Comparison of ENCODE assay signal across 8 cellular contexts in the genomic region with DNA sequence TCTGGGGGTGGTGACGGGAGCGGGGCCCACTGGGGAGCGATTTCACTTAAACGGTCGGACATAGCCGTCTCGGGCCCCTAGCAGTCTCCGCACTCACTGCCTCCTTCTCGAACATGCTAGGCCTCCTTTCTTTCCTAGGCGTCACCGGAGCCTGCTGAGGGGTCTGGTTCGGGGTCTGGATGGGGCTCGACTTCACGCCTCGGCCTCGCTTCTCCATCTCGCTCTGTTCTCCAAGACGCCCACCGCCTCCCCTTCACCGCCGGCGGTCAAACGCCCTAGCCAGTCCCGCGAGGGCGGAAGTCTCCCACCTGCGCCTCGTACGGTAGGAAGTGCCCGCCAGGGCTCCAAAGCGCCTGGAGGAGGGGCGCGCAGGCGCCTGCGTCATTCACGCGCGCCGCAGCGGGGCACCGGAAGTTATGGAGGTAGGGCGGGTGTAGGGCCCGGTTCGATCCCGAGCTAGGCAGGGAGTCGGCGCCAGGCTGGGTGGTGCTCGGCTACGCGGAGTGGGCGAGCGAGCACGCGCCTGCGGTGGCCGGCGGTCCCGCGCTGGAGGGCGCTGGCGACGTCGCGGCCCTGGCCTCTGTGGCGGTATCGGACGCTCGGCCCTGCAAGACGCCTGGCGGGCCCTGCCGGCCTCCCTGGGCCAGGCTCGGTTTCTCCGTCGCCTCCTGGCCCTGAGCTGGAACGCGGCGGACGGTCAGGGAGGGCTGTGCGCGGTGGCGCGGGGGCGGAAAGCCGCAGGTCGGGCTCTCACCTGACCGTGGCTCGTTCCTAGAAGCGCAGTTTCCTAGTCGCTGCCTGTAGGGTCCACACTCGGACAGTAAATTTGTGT. TPM values are rescaled to one million over a fixed set of nuclear protein-coding genes. Genes with fewer than 3 reads are reported as not detected.
DNase-seq lines count a peak whose midpoint lies in the region; ATAC-seq and TF ChIP-seq lines count a peak whose summit lies in the region.

A gene with protein sequence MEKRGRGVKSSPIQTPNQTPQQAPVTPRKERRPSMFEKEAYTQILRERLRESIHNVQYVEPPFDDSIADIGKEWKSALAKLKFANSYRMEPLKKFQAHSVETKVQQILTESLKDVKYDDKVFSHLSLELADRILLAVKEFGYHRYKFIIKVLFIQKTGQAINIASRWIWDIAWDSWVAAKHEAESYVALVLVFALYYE (minus strand): TSS at position 331 of the 832 bp plus-strand sequence. CDS start 114 bp downstream, at position 217.
Gene ERMARD (plus strand): TSS at position 381 of the 832 bp plus-strand sequence. CDS start 36 bp downstream, at position 417.

- peak within 1 kb of the TSS; percentile 100 for H3K27ac Mint-ChIP-seq in CD8-positive, alpha-beta T cell
- peak within 1 kb of the TSS; percentile 95 for H3K27ac Mint-ChIP-seq in activated CD4-positive, alpha-beta memory T cell treated with anti-CD3 and anti-CD28 coated beads, Interleukin-2, amount 10 ng/mL, durations not matched to agents 7 days and 5 days

- ATAC-seq in CD8-positive, alpha-beta T cell = peak; percentile 94
- ATAC-seq in GM19455 (IDR thresholded peaks at IDR 0.05; ENCODE audit: unreplicated experiment) (peak; percentile 96), lower lobe of right lung (peak; percentile 100)

- peak within 1 kb of the TSS; percentile 100 for H3K4me3 Mint-ChIP-seq in CD8-positive, alpha-beta T cell
- peak within 1 kb of the TSS; percentile 98 for H3K4me3 Mint-ChIP-seq in activated CD4-positive, alpha-beta memory T cell treated with anti-CD3 and anti-CD28 coated beads, Interleukin-2, amount 10 ng/mL, durations not matched to agents 7 days and 5 days

- H3K27me3 Mint-ChIP-seq in CD8-positive, alpha-beta T cell (ENCODE audit: low read depth) = no peaks in the 10 kb centered on the region
- no peaks in the 10 kb centered on the region for H3K27me3 Mint-ChIP-seq in activated CD4-positive, alpha-beta memory T cell treated with anti-CD3 and anti-CD28 coated beads, Interleukin-2, amount 10 ng/mL, durations not matched to agents 7 days and 5 days

- CTCF ChIA-PET in CD8-positive, alpha-beta T cell (lab: Charles Lee) = interaction anchor here (0.8 to 1.3 kb wide), 3 partner anchors 16 to 33 kb away, joined by 3 to 5 read pairs (median 4); no protein-coding TSS in a partner anchor
- CTCF ChIA-PET in activated CD4-positive, alpha-beta memory T cell treated with anti-CD3 and anti-CD28 coated beads, Interleukin-2, amount 10 ng/mL, durations not matched to agents 7 days and 5 days (lab: Charles Lee) = interaction anchor here (0.8 to 2.3 kb wide), 4 partner anchors 39 to 801 kb away, joined by 3 to 10 read pairs (median 3); no protein-coding TSS in a partner anchor

- peaks cover 9% of the 10 kb centered on the region for H3K36me3 Mint-ChIP-seq in CD8-positive, alpha-beta T cell
- peaks cover 27% of the 10 kb centered on the region for H3K36me3 Mint-ChIP-seq in activated CD4-positive, alpha-beta memory T cell treated with anti-CD3 and anti-CD28 coated beads, Interleukin-2, amount 10 ng/mL, durations not matched to agents 7 days and 5 days (ENCODE audit: low read depth)

- intact Hi-C loops in CD8-positive, alpha-beta T cell (cut with DNase I, micrococcal nuclease) = loop anchor here (1.0 to 10.0 kb wide), 10 partner anchors 26 to 856 kb away; partner anchors contain the start of genes C6orf120 (in 2 of the 2), TBP (in 2 of the 2), WDR27 (in 2 of the 2) and PDCD2 (in 1 of the 2)
- intact Hi-C loops in lower lobe of right lung (cut with DNase I) = loop anchor here (10.0 kb wide), 1 partner anchor 47 kb away; the partner anchor contains the start of genes C6orf120 and WDR27

- peak; percentile 82 to 97 (median 92) for DNase-seq in CD8-positive, alpha-beta T cell
- peak; percentile 97 for DNase-seq in HK-2 (ENCODE audit: unreplicated experiment)
- DNase-seq in NCI-H82 (lab: John Stamatoyannopoulos, UW) = peak; percentile 97
- peak; percentile 95 for DNase-seq in activated CD4-positive, alpha-beta memory T cell treated with anti-CD3 and anti-CD28 coated beads, Interleukin-2, amount 10 ng/mL, durations not matched to agents 7 days and 5 days
- peak; percentile 97 for DNase-seq in ecto neural progenitor cell (ENCODE audit: low spot score)
- peak; percentile 96 for DNase-seq in lower lobe of right lung
- peak; percentile 67 to 91 (median 87) for DNase-seq in stimulated activated CD4-positive, alpha-beta T cell treated with anti-CD3 and anti-CD28 coated beads, TNF-alpha, amount 100 ng/mL, for 1 hour (ENCODE audit: low read depth in 3 of 3, low spot score in 1 of 3)

- H3K4me1 ChIP-seq in CD8-positive, alpha-beta T cell (ENCODE audit: insufficient read depth, low read length) = peaks cover 26% of the 10 kb centered on the region
- peaks cover 23% of the 10 kb centered on the region for H3K4me1 ChIP-seq in lower lobe of right lung

- no peaks in the 10 kb centered on the region for H3K27me3 ChIP-seq in CD8-positive, alpha-beta T cell (ENCODE audit: insufficient read depth, low read length)
- H3K27me3 ChIP-seq in lower lobe of right lung (ENCODE audit: low read depth) = no peaks in the 10 kb centered on the region

- H3K27ac ChIP-seq in CD8-positive, alpha-beta T cell (ENCODE audit: low read depth, low read length) = peak within 1 kb of the TSS; percentile 95
- peak within 1 kb of the TSS; percentile 99 for H3K27ac ChIP-seq in lower lobe of right lung

- TF ChIP-seq CTCF in CD8-positive, alpha-beta T cell (IDR thresholded peaks at IDR 0.05) = no peak
- TF ChIP-seq CTCF in lower lobe of right lung (IDR thresholded peaks at IDR 0.05) = peak; percentile 34

- no peaks in the 10 kb centered on the region for H3K9me3 ChIP-seq in CD8-positive, alpha-beta T cell (ENCODE audit: low read length)
- no peaks in the 10 kb centered on the region for H3K9me3 ChIP-seq in lower lobe of right lung

- H3K36me3 ChIP-seq in CD8-positive, alpha-beta T cell (ENCODE audit: insufficient read depth, low read length) = no peaks in the 10 kb centered on the region
- H3K36me3 ChIP-seq in lower lobe of right lung = peaks cover 10% of the 10 kb centered on the region

- H3K4me1 Mint-ChIP-seq in CD8-positive, alpha-beta T cell (ENCODE audit: low read depth) = peaks cover 40% of the 10 kb centered on the region
- peaks cover 32% of the 10 kb centered on the region for H3K4me1 Mint-ChIP-seq in activated CD4-positive, alpha-beta memory T cell treated with anti-CD3 and anti-CD28 coated beads, Interleukin-2, amount 10 ng/mL, durations not matched to agents 7 days and 5 days

- peaks cover 7% of the 10 kb centered on the region for H3K9me3 Mint-ChIP-seq in CD8-positive, alpha-beta T cell
- H3K9me3 Mint-ChIP-seq in activated CD4-positive, alpha-beta memory T cell treated with anti-CD3 and anti-CD28 coated beads, Interleukin-2, amount 10 ng/mL, durations not matched to agents 7 days and 5 days = no peaks in the 10 kb centered on the region

- POLR2A ChIA-PET in CD8-positive, alpha-beta T cell (lab: Charles Lee) = interaction anchor here (0.7 to 2.0 kb wide), 15 partner anchors 10 to 833 kb away, joined by 3 to 27 read pairs (median 5); partner anchors contain the start of genes C6orf120, PDCD2, PSMB1 and WDR27
- POLR2A ChIA-PET in activated CD4-positive, alpha-beta memory T cell treated with anti-CD3 and anti-CD28 coated beads, Interleukin-2, amount 10 ng/mL, durations not matched to agents 7 days and 5 days (lab: Charles Lee) = interaction anchor here (0.6 to 8.8 kb wide), 21 partner anchors 10 to 859 kb away, joined by 3 to 111 read pairs (median 4); partner anchors contain the start of genes C6orf120, PDCD2, PHF10 and PSMB1

- peak within 1 kb of the TSS; percentile 80 for H3K4me3 ChIP-seq in CD8-positive, alpha-beta T cell (ENCODE audit: low read depth, low read length)
- peak within 1 kb of the TSS; percentile 83 for H3K4me3 ChIP-seq in lower lobe of right lung

RNA-seq across cellular contexts. Expression of the first gene that starts in this region (rescaled TPM):
- 1 to 10 TPM; 3.6 to 3.7 TPM for total RNA-seq in CD8-positive, alpha-beta T cell
- total RNA-seq in activated CD4-positive, alpha-beta memory T cell treated with anti-CD3 and anti-CD28 coated beads, Interleukin-2, amount 10 ng/mL, durations not matched to agents 7 days and 5 days = 1 to 10 TPM; 1.7 to 2.2 TPM
- total RNA-seq in lower lobe of right lung = 1.6 TPM

RNA-seq across cellular contexts. Expression of gene ERMARD, which starts in this region (rescaled TPM):
- total RNA-seq in CD8-positive, alpha-beta T cell = 10 to 100 TPM; 21.2 to 23.2 TPM
- 10 to 100 TPM; 29.3 to 30.7 TPM for total RNA-seq in activated CD4-positive, alpha-beta memory T cell treated with anti-CD3 and anti-CD28 coated beads, Interleukin-2, amount 10 ng/mL, durations not matched to agents 7 days and 5 days
- 25.4 TPM for total RNA-seq in lower lobe of right lung

Comparison
In these comparisons a context has a peak if more than half of its experiments do, and no peak if none do; other contexts are left out.
1. Peak in every context shown above with its lines: DNase-seq, ATAC-seq, H3K4me3 ChIP-seq and H3K27ac ChIP-seq.